In genomic region chr1:118983558-118984021, GRCh38 we compare ENCODE assay signal across 19 cellular contexts.
DNase-seq lines count a peak whose midpoint lies in the region; ATAC-seq and TF ChIP-seq lines count a peak whose summit lies in the region.
"Had no signal": no experiment of that assay in that cellular context is flagged by ENCODE, and none has a peak within 500 bp of the region (broad histone marks: within the 10 kb centered on the region; RNA-seq: fewer than 3 reads in every experiment).

No MANE protein-coding gene starts in this region.

- H3K27me3 Mint-ChIP-seq in nephron progenitor cell (ENCODE audit: low read depth, poor library complexity): peaks cover 100% of the 10 kb centered on the region

- H2AFZ ChIP-seq in ACC112 (ENCODE audit: low read length, unreplicated experiment): no peak overlapping the region

- ATAC-seq in HG02623 (IDR thresholded peaks at IDR 0.05; ENCODE audit: unreplicated experiment): no peak
- ATAC-seq: gastroesophageal sphincter had no signal

- H3K27ac Mint-ChIP-seq in nephron progenitor cell: no peak overlapping the region

- H3K36me3 ChIP-seq in ACC112 (ENCODE audit: insufficient read depth, low read length) (peaks cover 5% of the 10 kb centered on the region; the same call in 1 of the 2 replicates), brain microvascular endothelial cell (replicated peaks) (peaks cover 3% of the 10 kb centered on the region)
- H3K36me3 ChIP-seq: gastroesophageal sphincter, HAP-1, lower lobe of right lung had no signal

- H3K79me2 ChIP-seq in ACC112 (ENCODE audit: control insufficient read depth, insufficient read depth, low read length, unreplicated experiment): peaks cover 83% of the 10 kb centered on the region

- in situ Hi-C loops in brain microvascular endothelial cell (cut with HindIII; ENCODE audit: low pct_ligation_motif_present, low sequenced_read_pairs): no loop called here

- TF ChIP-seq CTCF in GM20000 (IDR thresholded peaks at IDR 0.05; ENCODE audit: extremely low read depth, missing control alignments) (no peak), brain microvascular endothelial cell (IDR thresholded peaks at IDR 0.05; ENCODE audit: low read depth, low read length, missing control alignments) (no peak), nephron progenitor cell (IDR thresholded peaks at IDR 0.05) (no peak)

- H3K4me1 ChIP-seq in ACC112 (ENCODE audit: control insufficient read depth, insufficient read depth, low read length, unreplicated experiment): no peaks in the 10 kb centered on the region
- H3K4me1 ChIP-seq: HAP-1 had no signal

- H3K9me3 Mint-ChIP-seq in nephron progenitor cell: peaks cover 18% of the 10 kb centered on the region

- H3K4me3 Mint-ChIP-seq in nephron progenitor cell: peak overlapping the region; percentile 42

- H3K36me3 Mint-ChIP-seq in nephron progenitor cell (ENCODE audit: low read depth): peaks cover 10% of the 10 kb centered on the region

- H3K4me3 ChIP-seq in ACC112 (ENCODE audit: low read depth, low read length): peak overlapping the region; percentile 0; the same call in 1 of the 2 replicates
- peak overlapping the region; percentile 43 for H3K4me3 ChIP-seq in brain microvascular endothelial cell (ENCODE audit: low read depth, low read length)
- H3K4me3 ChIP-seq: HAP-1 had no signal

- H3K4me1 Mint-ChIP-seq in nephron progenitor cell: peaks cover 72% of the 10 kb centered on the region

- DNase-seq in GM20000 (ENCODE audit: low spot score) (peak; percentile 5), brain microvascular endothelial cell (peak; percentile 66), nephron progenitor cell (no peak), pons (ENCODE audit: low spot score) (no peak), GF-D8 (lab: John Stamatoyannopoulos, UW) (no peak), NCI-H526 treated with DMSO at 0.1 percent for 48 hours (lab: John Stamatoyannopoulos, UW) (no peak)
- DNase-seq: activated CD4-positive, alpha-beta T cell treated with anti-CD3 and anti-CD28 coated beads for 48 hours; AML-193; amniotic stem cell; lower lobe of right lung; NCI-H146; NCI-H226; SHP77 treated with DMSO at 0.1 percent for 48 hours; stimulated activated CD4-positive, alpha-beta T cell treated with anti-CD3 and anti-CD28 coated beads, Interleukin-1b, Interleukin-23, amount 100 ng/mL, for 48 hours; T-helper 9 cell had no signal

- H3K27me3 ChIP-seq in ACC112 (ENCODE audit: insufficient read depth, low read length) (no peaks in the 10 kb centered on the region), brain microvascular endothelial cell (replicated peaks) (no peaks in the 10 kb centered on the region)

- H3K27ac ChIP-seq in ACC112 (ENCODE audit: low read depth, low read length): peak overlapping the region; percentile 72; the same call in 1 of the 2 replicates
- H3K27ac ChIP-seq in brain microvascular endothelial cell: peak overlapping the region; percentile 93
- H3K27ac ChIP-seq: gastroesophageal sphincter, lower lobe of right lung had no signal

Comparison
In these comparisons a context has a peak if more than half of its experiments do, and no peak if none do; other contexts are left out.
1. DNase-seq: peak in GM20000 (single experiment) and brain microvascular endothelial cell (single experiment); none in nephron progenitor cell (single experiment), pons (single experiment), GF-D8 (single experiment) and NCI-H526 treated with DMSO at 0.1 percent for 48 hours (single experiment).